19 cellular contexts compared by ENCODE assay signal in the genomic region with DNA sequence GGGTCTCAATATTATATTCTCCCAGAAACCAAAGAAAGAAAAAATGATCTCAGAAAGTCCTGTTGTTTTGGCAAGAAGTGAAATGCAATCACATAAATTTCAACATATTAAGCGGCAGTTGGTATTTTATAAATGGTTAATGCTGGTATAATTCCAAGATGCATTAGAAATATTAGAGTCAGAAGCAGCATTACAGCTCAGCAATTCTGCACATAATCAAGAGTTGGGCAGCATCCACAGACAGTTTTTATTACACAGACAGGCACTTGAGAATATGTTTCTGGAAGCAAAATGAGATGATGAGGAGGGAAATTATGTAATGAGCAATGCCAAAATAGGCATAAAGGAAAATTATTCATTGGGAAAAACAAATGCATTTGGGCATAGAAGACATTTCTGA.
"Had no signal": no experiment of that assay in that cellular context is flagged by ENCODE, and none has a peak within 500 bp of the region (broad histone marks: within the 10 kb centered on the region; RNA-seq: fewer than 3 reads in every experiment).

No MANE protein-coding gene starts in this region.

- DNase-seq: Karpas-422, KG1, NCI-H1092, NCI-H1105 treated with DMSO at 0.1 percent for 48 hours, NCI-H1417 treated with DMSO at 0.1 percent for 48 hours, NCI-H146, NCI-H1694 treated with DMSO at 0.1 percent for 48 hours, NCI-H1930, NCI-H2081, NCI-H2107, NCI-H2227 treated with DMSO at 0.1 percent for 48 hours, NCI-H510A, NCI-H524 treated with DMSO at 0.1 percent for 48 hours, NCI-H69, NCI-H774, Right ventricle myocardium superior, RPMI8226, SIG-M5 had no signal

- ATAC-seq: HepG2 had no signal
